ENCODE assay signal across 14 cellular contexts in genomic region chr13:33606692-33607091, GRCh38.
A peak's percentile ranks its signal among the peaks of the same experiment; 100 is the strongest.
DNase-seq lines count a peak whose midpoint lies in the region; ATAC-seq and TF ChIP-seq lines count a peak whose summit lies in the region.
"Had no signal": no experiment of that assay in that cellular context is flagged by ENCODE, and none has a peak within 500 bp of the region (broad histone marks: within the 10 kb centered on the region; RNA-seq: fewer than 3 reads in every experiment).

No MANE protein-coding gene starts in this region.

- peak; percentile 16 to 33 for DNase-seq in HAP-1 (ENCODE audit: low spot score in 2 of 2)
- peak; percentile 11 for DNase-seq in UCSD-AML1 (lab: John Stamatoyannopoulos, UW; ENCODE audit: unreplicated experiment)
- peak; percentile 38 for DNase-seq in foreskin melanocyte
- peak; percentile 14 for DNase-seq in renal cortical epithelial cell (ENCODE audit: low read depth)
- DNase-seq: left lung, NCI-H1092, upper lobe of left lung had no signal

- H3K36me3 ChIP-seq in HAP-1 (replicated peaks), result no peaks in the 10 kb centered on the region
- H3K36me3 ChIP-seq: left lung, neutrophil, upper lobe of left lung had no signal

- no peak for ATAC-seq in GM21723 (IDR thresholded peaks at IDR 0.05; ENCODE audit: unreplicated experiment)
- ATAC-seq in SK-N-SH treated with all-trans-retinoic acid at 6 μM for 48 hours, result no peak
- no peak for ATAC-seq in GM21737 (IDR thresholded peaks at IDR 0.05; ENCODE audit: unreplicated experiment)
- ATAC-seq in GM21515 (IDR thresholded peaks at IDR 0.05; ENCODE audit: unreplicated experiment), result no peak
- ATAC-seq: left lung had no signal

- no peak overlapping the region for H3K4me3 ChIP-seq in HAP-1
- H3K4me3 ChIP-seq: coronary artery, left lung, SK-N-MC, upper lobe of left lung had no signal

- in situ Hi-C loops in HAP-1 (cut with MboI; ENCODE audit: low sequenced_read_pairs), result no loop called here

- no peaks in the 10 kb centered on the region for H3K27me3 ChIP-seq in HAP-1 (ENCODE audit: low read depth)
- H3K27me3 ChIP-seq: left lung, neutrophil, upper lobe of left lung had no signal

- 0 out of 2 replicates have a peak, but pooled peaks cover 2% of the 10 kb centered on the region for H3K9me3 ChIP-seq in HAP-1
- H3K9me3 ChIP-seq: neutrophil, upper lobe of left lung had no signal

- peaks cover 15% of the 10 kb centered on the region for H3K4me1 ChIP-seq in HAP-1

TF ChIP-seq in SK-N-SH treated with all-trans-retinoic acid at 6 μM for 48 hours, 23 proteins besides CTCF, POLR2A, EP300 and RAD21:
- TF ChIP-seq OSR1 (CRISPR knock-in tag; IDR thresholded peaks at IDR 0.05) (no peak), TSHZ2 (CRISPR knock-in tag; IDR thresholded peaks at IDR 0.05) (no peak), ZNF565 (CRISPR knock-in tag; conservative IDR thresholded peaks at IDR 0.05; ENCODE audit: low read depth) (no peak), ZFP3 (CRISPR knock-in tag; IDR thresholded peaks at IDR 0.05) (no peak), CSDC2 (CRISPR knock-in tag; IDR thresholded peaks at IDR 0.05) (no peak), TCF4 (CRISPR knock-in tag; IDR thresholded peaks at IDR 0.05; ENCODE audit: borderline replicate concordance) (no peak), PATZ1 (CRISPR knock-in tag; IDR thresholded peaks at IDR 0.05; ENCODE audit: borderline replicate concordance) (no peak), POU6F1 (CRISPR knock-in tag; IDR thresholded peaks at IDR 0.05; ENCODE audit: borderline replicate concordance, low read depth) (no peak), PPARA (CRISPR knock-in tag; IDR thresholded peaks at IDR 0.05; ENCODE audit: borderline replicate concordance) (no peak), BACH2 (CRISPR knock-in tag; IDR thresholded peaks at IDR 0.05; ENCODE audit: borderline replicate concordance) (no peak), RARB (CRISPR knock-in tag; IDR thresholded peaks at IDR 0.05) (no peak)
TF ChIP-seq in SK-N-SH treated with all-trans-retinoic acid at 6 μM for 48 hours: peak in this region for 0.
